11 cellular contexts compared by ENCODE assay signal in genomic region chr7:68224041-68224534, GRCh38.
DNase-seq lines count a peak whose midpoint lies in the region; ATAC-seq and TF ChIP-seq lines count a peak whose summit lies in the region.
"Had no signal": no experiment of that assay in that cellular context is flagged by ENCODE, and none has a peak within 500 bp of the region (broad histone marks: within the 10 kb centered on the region; RNA-seq: fewer than 3 reads in every experiment).

No MANE protein-coding gene starts in this region.

- no peak overlapping the region for H3K4me3 ChIP-seq in left ventricle myocardium inferior
- H3K4me3 ChIP-seq: esophagus muscularis mucosa, lower lobe of right lung, upper lobe of left lung had no signal

- H3K9me3 ChIP-seq in left ventricle myocardium inferior (replicated peaks): no peaks in the 10 kb centered on the region
- H3K9me3 ChIP-seq: esophagus muscularis mucosa, lower lobe of right lung had no signal

- no peak overlapping the region for H3K27ac ChIP-seq in left ventricle myocardium inferior (replicated peaks)
- H3K27ac ChIP-seq: esophagus muscularis mucosa, lower lobe of right lung, upper lobe of left lung had no signal

- peak; percentile 81 for DNase-seq in Ammon's horn (ENCODE audit: low spot score)
- DNase-seq in NCI-H1436 (lab: John Stamatoyannopoulos, UW): peak; percentile 71
- peak; percentile 98 for DNase-seq in SK-MEL-5 (ENCODE audit: low read depth, low spot score)
- DNase-seq in medulla oblongata (ENCODE audit: extremely low spot score): peak; percentile 79
- DNase-seq in left ventricle myocardium inferior: no peak
- no peak for DNase-seq in NOMO-1 (lab: John Stamatoyannopoulos, UW; ENCODE audit: unreplicated experiment in 2 of 2)
- DNase-seq: lower lobe of right lung had no signal

- peaks cover 7% of the 10 kb centered on the region for H3K4me1 ChIP-seq in left ventricle myocardium inferior
- H3K4me1 ChIP-seq: lower lobe of right lung, upper lobe of left lung had no signal

- TF ChIP-seq CTCF in left ventricle myocardium inferior (IDR thresholded peaks at IDR 0.05; ENCODE audit: borderline replicate concordance): no peak

- H3K27me3 ChIP-seq in left ventricle myocardium inferior (ENCODE audit: low read depth): peaks cover 11% of the 10 kb centered on the region
- H3K27me3 ChIP-seq: esophagus muscularis mucosa, upper lobe of left lung had no signal

- ATAC-seq in GM18870 (IDR thresholded peaks at IDR 0.05; ENCODE audit: unreplicated experiment) (no peak), HG02981 (IDR thresholded peaks at IDR 0.05; ENCODE audit: unreplicated experiment) (no peak)
- ATAC-seq: lower lobe of right lung had no signal

- in situ Hi-C loops in SK-MEL-5 (cut with HindIII; ENCODE audit: low pct_unique_long_range_greater_than_20kb, low sequenced_read_pairs): no loop called here

- no peaks in the 10 kb centered on the region for H3K36me3 ChIP-seq in left ventricle myocardium inferior
- H3K36me3 ChIP-seq: esophagus muscularis mucosa, lower lobe of right lung, upper lobe of left lung had no signal

- intact Hi-C loops in left ventricle myocardium inferior (cut with micrococcal nuclease): no loop called here

Comparison
In these comparisons a context has a peak if more than half of its experiments do, and no peak if none do; other contexts are left out.
1. DNase-seq: peak in Ammon's horn (single experiment), NCI-H1436 (single experiment), SK-MEL-5 (single experiment) and medulla oblongata (single experiment); none in left ventricle myocardium inferior (single experiment) and NOMO-1 (0 of 2).